1 cellular context compared by ENCODE assay signal in genomic region chr17:57823469-57824401, GRCh38.
A peak's percentile ranks its signal among the peaks of the same experiment; 100 is the strongest.
TF ChIP-seq lines count a peak whose summit lies in the region.

No MANE protein-coding gene starts in this region.

TF ChIP-seq in K562, 482 proteins besides CTCF, POLR2A, EP300 and RAD21 (continued from another document):
- TF ChIP-seq PBX2 (CRISPR knock-in tag; IDR thresholded peaks at IDR 0.05; ENCODE audit: low read depth), result no peak
- TF ChIP-seq PBX2 (tag; conservative IDR thresholded peaks at IDR 0.05; ENCODE audit: low read depth), result peak; percentile 30; the same call in 1 of the 2 replicates
- TF ChIP-seq ETV1 (tag; conservative IDR thresholded peaks at IDR 0.05; ENCODE audit: low read depth), result no peak
- TF ChIP-seq ELF2 (CRISPR knock-in tag; IDR thresholded peaks at IDR 0.05), result no peak
